In the genomic region with DNA sequence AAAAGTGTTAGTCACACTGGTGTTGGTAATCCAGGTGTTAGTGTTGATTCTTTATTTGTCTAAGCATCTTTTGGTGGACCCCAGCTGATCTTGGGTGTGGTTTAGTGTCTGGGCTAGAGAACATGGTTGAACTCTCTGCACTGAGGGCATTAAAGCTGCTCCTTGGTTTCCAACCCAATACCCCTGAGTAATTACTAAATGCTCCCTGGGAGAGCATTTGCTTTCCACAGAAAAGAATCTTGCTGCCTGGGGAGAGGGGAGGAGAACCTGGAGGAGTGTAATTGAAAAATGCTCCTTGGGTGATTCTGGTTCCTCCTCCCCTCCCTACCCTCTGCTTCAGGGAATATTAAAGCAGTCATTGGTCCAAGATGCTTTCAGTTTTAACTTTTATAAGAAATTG, we compare ENCODE assay signal across 28 cellular contexts. TPM values are rescaled to one million over a fixed set of nuclear protein-coding genes. Genes with fewer than 3 reads are reported as not detected.
DNase-seq lines count a peak whose midpoint lies in the region; ATAC-seq and TF ChIP-seq lines count a peak whose summit lies in the region.
"Had no signal": no experiment of that assay in that cellular context is flagged by ENCODE, and none has a peak within 500 bp of the region (broad histone marks: within the 10 kb centered on the region; RNA-seq: fewer than 3 reads in every experiment).

No MANE protein-coding gene starts in this region.

- peak overlapping the region; percentile 91 for H3K4me3 ChIP-seq in left ventricle myocardium inferior
- H3K4me3 ChIP-seq in hepatocyte = no peak overlapping the region
- no peak overlapping the region for H3K4me3 ChIP-seq in neural progenitor cell
- H3K4me3 ChIP-seq: esophagus squamous epithelium, lung, thyroid gland had no signal

- H3K27me3 Mint-ChIP-seq in neural progenitor cell (ENCODE audit: insufficient read depth, low read depth) = peaks cover 6% of the 10 kb centered on the region
- peaks cover 1% of the 10 kb centered on the region for H3K27me3 Mint-ChIP-seq in glutamatergic neuron (ENCODE audit: unreplicated experiment)

- ATAC-seq in Right ventricle myocardium inferior = no peak
- no peak for ATAC-seq in GM18505 (IDR thresholded peaks at IDR 0.05; ENCODE audit: unreplicated experiment)
- ATAC-seq: activated T-cell treated with anti-CD3 and anti-CD28 coated beads, Interleukin-2, amount 50 U/mL, for 4 hours; naive thymus-derived CD4-positive, alpha-beta T cell had no signal

- DNase-seq in left ventricle myocardium inferior = no peak
- no peak for DNase-seq in Right ventricle myocardium inferior (ENCODE audit: missing footprints)
- no peak for DNase-seq in hepatocyte (ENCODE audit: low spot score)
- peak; percentile 73 for DNase-seq in neural progenitor cell (ENCODE audit: low spot score)
- DNase-seq in glutamatergic neuron = no peak
- DNase-seq in occipital lobe (lab: John Stamatoyannopoulos, UW) = no peak
- DNase-seq in NCI-H446 (lab: John Stamatoyannopoulos, UW) = no peak
- DNase-seq: 8988T; activated naive CD4-positive, alpha-beta T cell treated with anti-CD3 and anti-CD28 coated beads for 36 hours; activated T-cell treated with anti-CD3 and anti-CD28 coated beads, Interleukin-2, amount 50 U/mL, for 4 hours; AML-193; aorta; CD8-positive, alpha-beta memory T cell; cerebellar nuclear complex; DND-41; esophagus squamous epithelium; GOT3; head of caudate nucleus; naive thymus-derived CD4-positive, alpha-beta T cell; NCI-H1048; NCI-H2029; NCI-H510A; stimulated activated naive CD4-positive, alpha-beta T cell; T1000; thyroid gland had no signal

- H3K27ac Mint-ChIP-seq in neural progenitor cell = no peak overlapping the region
- H3K27ac Mint-ChIP-seq in glutamatergic neuron (ENCODE audit: unreplicated experiment) = no peak overlapping the region
- H3K27ac Mint-ChIP-seq: activated naive CD4-positive, alpha-beta T cell treated with anti-CD3 and anti-CD28 coated beads for 36 hours; CD8-positive, alpha-beta memory T cell; naive thymus-derived CD4-positive, alpha-beta T cell had no signal

- H3K36me3 Mint-ChIP-seq in neural progenitor cell (peaks cover 6% of the 10 kb centered on the region), glutamatergic neuron (ENCODE audit: unreplicated experiment) (no peaks in the 10 kb centered on the region)

- H3K4me1 ChIP-seq in left ventricle myocardium inferior (peaks cover 38% of the 10 kb centered on the region), hepatocyte (ENCODE audit: insufficient read depth) (no peaks in the 10 kb centered on the region), neural progenitor cell (peaks cover 24% of the 10 kb centered on the region)

- peaks cover 6% of the 10 kb centered on the region for H3F3A ChIP-seq in neural progenitor cell (ENCODE audit: low read depth)

- H2AFZ ChIP-seq in hepatocyte (no peak overlapping the region), neural progenitor cell (replicated peaks) (no peak overlapping the region)

- H3K4me2 ChIP-seq in hepatocyte = peak overlapping the region; percentile 90
- peak overlapping the region; percentile 52 for H3K4me2 ChIP-seq in neural progenitor cell

- no peak overlapping the region for H3K4me3 Mint-ChIP-seq in neural progenitor cell
- H3K4me3 Mint-ChIP-seq in glutamatergic neuron (ENCODE audit: unreplicated experiment) = no peak overlapping the region
- H3K4me3 Mint-ChIP-seq: activated naive CD4-positive, alpha-beta T cell treated with anti-CD3 and anti-CD28 coated beads for 36 hours; activated T-cell treated with anti-CD3 and anti-CD28 coated beads, Interleukin-2, amount 50 U/mL, for 4 hours; CD8-positive, alpha-beta memory T cell; naive thymus-derived CD4-positive, alpha-beta T cell had no signal

- H3K36me3 ChIP-seq in left ventricle myocardium inferior = no peaks in the 10 kb centered on the region
- H3K36me3 ChIP-seq in hepatocyte (replicated peaks; ENCODE audit: insufficient read depth, low read depth) = no peaks in the 10 kb centered on the region
- no peaks in the 10 kb centered on the region for H3K36me3 ChIP-seq in neural progenitor cell
- H3K36me3 ChIP-seq: esophagus squamous epithelium, thyroid gland had no signal

- peaks cover 31% of the 10 kb centered on the region for H3K4me1 Mint-ChIP-seq in neural progenitor cell
- H3K4me1 Mint-ChIP-seq in glutamatergic neuron (ENCODE audit: low read depth, unreplicated experiment) = no peaks in the 10 kb centered on the region

- H4K20me1 ChIP-seq in hepatocyte (ENCODE audit: insufficient read depth, poor library complexity, severe bottlenecking) = no peaks in the 10 kb centered on the region
- H4K20me1 ChIP-seq in neural progenitor cell (ENCODE audit: low read depth) = no peaks in the 10 kb centered on the region

- H3K27me3 ChIP-seq in left ventricle myocardium inferior (ENCODE audit: low read depth) (no peaks in the 10 kb centered on the region), hepatocyte (peaks cover 4% of the 10 kb centered on the region), neural progenitor cell (peaks cover 23% of the 10 kb centered on the region)
- H3K27me3 ChIP-seq: thyroid gland had no signal

- no peaks in the 10 kb centered on the region for H3K9me3 ChIP-seq in left ventricle myocardium inferior (replicated peaks)
- H3K9me3 ChIP-seq in hepatocyte (ENCODE audit: low read depth) = no peaks in the 10 kb centered on the region
- no peaks in the 10 kb centered on the region for H3K9me3 ChIP-seq in neural progenitor cell (ENCODE audit: low read depth)
- H3K9me3 ChIP-seq: esophagus squamous epithelium, thyroid gland had no signal

- H3K9me3 Mint-ChIP-seq in neural progenitor cell = peaks cover 5% of the 10 kb centered on the region
- no peaks in the 10 kb centered on the region for H3K9me3 Mint-ChIP-seq in glutamatergic neuron (ENCODE audit: unreplicated experiment)
- H3K9me3 Mint-ChIP-seq: activated naive CD4-positive, alpha-beta T cell treated with anti-CD3 and anti-CD28 coated beads for 36 hours; activated T-cell treated with anti-CD3 and anti-CD28 coated beads, Interleukin-2, amount 50 U/mL, for 4 hours had no signal

- H3K9ac ChIP-seq in neural progenitor cell = no peak overlapping the region

- H3K27ac ChIP-seq in left ventricle myocardium inferior (replicated peaks) (peak overlapping the region; percentile 95), hepatocyte (peak overlapping the region; percentile 44), neural progenitor cell (no peak overlapping the region)
- H3K27ac ChIP-seq: esophagus squamous epithelium, RWPE1, thyroid gland had no signal

- intact Hi-C loops in left ventricle myocardium inferior (cut with micrococcal nuclease) (no loop called here), Right ventricle myocardium inferior (cut with DNase I) (loop anchor here (10.0 kb wide), 1 partner anchor 247 kb away; no protein-coding TSS in a partner anchor)

- H3K79me2 ChIP-seq in hepatocyte (no peaks in the 10 kb centered on the region), neural progenitor cell (ENCODE audit: low read depth) (no peaks in the 10 kb centered on the region)

- TF ChIP-seq CTCF in left ventricle myocardium inferior (IDR thresholded peaks at IDR 0.05; ENCODE audit: borderline replicate concordance) (no peak), hepatocyte (IDR thresholded peaks at IDR 0.05; ENCODE audit: poor library complexity) (no peak), neural progenitor cell (IDR thresholded peaks at IDR 0.05) (no peak), glutamatergic neuron (IDR thresholded peaks at IDR 0.05; ENCODE audit: partially characterized antibody, unreplicated experiment) (no peak)

- H3K9me2 ChIP-seq in hepatocyte (replicated peaks; ENCODE audit: insufficient read depth) = no peaks in the 10 kb centered on the region

- TF ChIP-seq POLR2A in GM18505 (IDR thresholded peaks at IDR 0.05; ENCODE audit: borderline replicate concordance, extremely low read depth, insufficient read depth, insufficient read length) = no peak

RNA-seq across cellular contexts. Expression of gene GUCY1B1, which starts 3.1 kb away (rescaled TPM):
- total RNA-seq in left ventricle myocardium inferior (12.6 TPM), Right ventricle myocardium inferior (32.6 TPM), hepatocyte (15.0 and 16.7 TPM in 2 replicates), neural progenitor cell (ENCODE audit: low replicate concordance) (10.8 and 10.9 TPM in 2 replicates), glutamatergic neuron (ENCODE audit: unreplicated experiment) (2.2 TPM), occipital lobe (60.8 TPM)
- polyA plus RNA-seq in hepatocyte = 6.2 and 8.6 TPM in 2 replicates
- polyA plus RNA-seq: naive thymus-derived CD4-positive, alpha-beta T cell had no signal
